2 cellular contexts compared by ENCODE assay signal in the genomic region with DNA sequence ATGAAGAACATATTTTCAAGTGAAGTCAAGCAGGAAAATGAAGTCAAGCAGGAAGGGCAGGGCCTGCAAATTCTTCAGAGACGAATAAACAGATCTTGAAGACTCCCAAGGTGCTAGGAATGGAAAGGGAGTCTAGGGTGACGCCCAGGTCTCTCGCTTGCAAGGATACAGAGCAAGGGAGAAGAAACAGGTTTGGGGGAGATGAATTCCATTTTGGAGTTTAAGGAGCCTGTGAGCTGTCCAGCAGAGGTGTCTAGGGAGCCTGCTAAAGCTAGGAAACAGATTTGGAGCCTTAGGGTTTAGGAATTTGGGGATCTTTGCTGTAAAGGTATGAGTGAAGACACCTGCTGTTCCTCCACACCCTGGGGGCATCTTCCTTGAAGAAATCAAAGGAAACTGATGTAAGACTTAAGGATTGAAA.
TF ChIP-seq lines count a peak whose summit lies in the region.

No MANE protein-coding gene starts in this region.

TF ChIP-seq in Ishikawa, 13 proteins besides CTCF, POLR2A, EP300 and RAD21:
- TF ChIP-seq, protein P1, sequence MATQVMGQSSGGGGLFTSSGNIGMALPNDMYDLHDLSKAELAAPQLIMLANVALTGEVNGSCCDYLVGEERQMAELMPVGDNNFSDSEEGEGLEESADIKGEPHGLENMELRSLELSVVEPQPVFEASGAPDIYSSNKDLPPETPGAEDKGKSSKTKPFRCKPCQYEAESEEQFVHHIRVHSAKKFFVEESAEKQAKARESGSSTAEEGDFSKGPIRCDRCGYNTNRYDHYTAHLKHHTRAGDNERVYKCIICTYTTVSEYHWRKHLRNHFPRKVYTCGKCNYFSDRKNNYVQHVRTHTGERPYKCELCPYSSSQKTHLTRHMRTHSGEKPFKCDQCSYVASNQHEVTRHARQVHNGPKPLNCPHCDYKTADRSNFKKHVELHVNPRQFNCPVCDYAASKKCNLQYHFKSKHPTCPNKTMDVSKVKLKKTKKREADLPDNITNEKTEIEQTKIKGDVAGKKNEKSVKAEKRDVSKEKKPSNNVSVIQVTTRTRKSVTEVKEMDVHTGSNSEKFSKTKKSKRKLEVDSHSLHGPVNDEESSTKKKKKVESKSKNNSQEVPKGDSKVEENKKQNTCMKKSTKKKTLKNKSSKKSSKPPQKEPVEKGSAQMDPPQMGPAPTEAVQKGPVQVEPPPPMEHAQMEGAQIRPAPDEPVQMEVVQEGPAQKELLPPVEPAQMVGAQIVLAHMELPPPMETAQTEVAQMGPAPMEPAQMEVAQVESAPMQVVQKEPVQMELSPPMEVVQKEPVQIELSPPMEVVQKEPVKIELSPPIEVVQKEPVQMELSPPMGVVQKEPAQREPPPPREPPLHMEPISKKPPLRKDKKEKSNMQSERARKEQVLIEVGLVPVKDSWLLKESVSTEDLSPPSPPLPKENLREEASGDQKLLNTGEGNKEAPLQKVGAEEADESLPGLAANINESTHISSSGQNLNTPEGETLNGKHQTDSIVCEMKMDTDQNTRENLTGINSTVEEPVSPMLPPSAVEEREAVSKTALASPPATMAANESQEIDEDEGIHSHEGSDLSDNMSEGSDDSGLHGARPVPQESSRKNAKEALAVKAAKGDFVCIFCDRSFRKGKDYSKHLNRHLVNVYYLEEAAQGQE (IDR thresholded peaks at IDR 0.05; ENCODE audit: low read depth): peak; percentile 38; the same call in 1 of the 2 replicates
- TF ChIP-seq TAF1 (IDR thresholded peaks at IDR 0.05; ENCODE audit: low read depth): no peak
- TF ChIP-seq TEAD4 (IDR thresholded peaks at IDR 0.05): no peak

TF ChIP-seq in H1, 55 proteins besides CTCF, POLR2A, EP300 and RAD21:
- TF ChIP-seq BCL11A (IDR thresholded peaks at IDR 0.05; ENCODE audit: low read depth in 2 of 2, low read length in 2 of 2) (no peak), BACH1 (IDR thresholded peaks at IDR 0.05; ENCODE audit: low read length) (no peak), TAF7 (optimal IDR thresholded peaks at IDR 0.05; ENCODE audit: borderline replicate concordance, low read depth, low read length) (no peak), SUZ12 (IDR thresholded peaks at IDR 0.05; ENCODE audit: low read length) (no peak), BRCA1 (IDR thresholded peaks at IDR 0.05; ENCODE audit: low read depth, low read length) (no peak), SRF (IDR thresholded peaks at IDR 0.05; ENCODE audit: low read depth, low read length) (no peak), POLR2AphosphoS5 (IDR thresholded peaks at IDR 0.05; ENCODE audit: low read depth, low read length) (no peak), SAP30 (IDR thresholded peaks at IDR 0.05; ENCODE audit: insufficient read depth, insufficient replicate concordance, low read length) (no peak)
